Comparison of ENCODE assay signal across 13 cellular contexts in the genomic region with DNA sequence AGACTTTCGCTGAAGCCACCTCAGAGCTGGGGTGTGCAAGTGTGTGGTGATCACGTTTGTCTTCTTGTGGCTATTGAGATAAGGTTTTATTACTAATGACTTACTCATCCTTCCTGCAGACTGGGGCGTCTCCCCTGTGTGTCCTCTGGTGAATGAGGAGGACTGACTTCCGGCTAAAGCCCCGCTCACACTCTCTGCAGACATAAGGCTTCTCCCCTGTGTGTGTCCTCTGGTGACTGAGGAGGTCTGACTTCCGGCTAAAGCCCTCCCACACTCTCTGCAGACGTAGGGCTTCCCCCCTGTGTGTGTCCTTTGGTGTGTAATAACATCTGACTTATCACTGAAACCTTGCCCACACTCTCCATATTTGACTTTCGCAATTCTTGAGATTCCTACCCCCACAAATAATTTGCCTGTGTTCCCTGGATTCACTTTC. TPM values are rescaled to one million over a fixed set of nuclear protein-coding genes. Genes with fewer than 3 reads are reported as not detected.
A peak's percentile ranks its signal among the peaks of the same experiment; 100 is the strongest.
DNase-seq lines count a peak whose midpoint lies in the region; ATAC-seq and TF ChIP-seq lines count a peak whose summit lies in the region.
"Had no signal": no experiment of that assay in that cellular context is flagged by ENCODE, and none has a peak within 500 bp of the region (broad histone marks: within the 10 kb centered on the region; RNA-seq: fewer than 3 reads in every experiment).

No MANE protein-coding gene starts in this region.

- intact Hi-C loops in Right ventricle myocardium inferior (cut with DNase I) = no loop called here

- DNase-seq in AG10803 (ENCODE audit: low read depth) = peak; percentile 48
- peak; percentile 48 for DNase-seq in GM12865 (ENCODE audit: low read depth)
- DNase-seq in RWPE2 (ENCODE audit: low spot score) = no peak
- DNase-seq in hepatic stellate cell (ENCODE audit: low spot score) = peak; percentile 51
- no peak for DNase-seq in HK-2 (ENCODE audit: unreplicated experiment)
- no peak for DNase-seq in Right ventricle myocardium inferior (ENCODE audit: missing footprints)
- DNase-seq: activated CD8-positive, alpha-beta memory T cell treated with anti-CD3 and anti-CD28 coated beads, Interleukin-2, amount 50 U/mL, for 48 hours; dermis blood vessel endothelial cell; SHP77 treated with DMSO at 0.1 percent for 48 hours had no signal

- peaks cover 10% of the 10 kb centered on the region for H3K4me1 ChIP-seq in RWPE2 (ENCODE audit: insufficient read depth, poor library complexity, severe bottlenecking)

- peaks cover 9% of the 10 kb centered on the region for H3K9me3 ChIP-seq in RWPE2 (ENCODE audit: severe bottlenecking)

- no peaks in the 10 kb centered on the region for H3K27me3 ChIP-seq in RWPE2 (ENCODE audit: insufficient read depth, poor library complexity, severe bottlenecking)

- no peak overlapping the region for H3K27ac ChIP-seq in RWPE2 (ENCODE audit: poor library complexity, severe bottlenecking)

- ATAC-seq in RWPE2 (ENCODE audit: low read depth) (peak; percentile 78), GM19324 (IDR thresholded peaks at IDR 0.05; ENCODE audit: low FRiP score, unreplicated experiment) (no peak), Right ventricle myocardium inferior (no peak), GM18498 (IDR thresholded peaks at IDR 0.05; ENCODE audit: unreplicated experiment) (no peak)

- H3K4me3 ChIP-seq in AG10803 (ENCODE audit: low read length) = no peak overlapping the region
- no peak overlapping the region for H3K4me3 ChIP-seq in GM12865 (ENCODE audit: low read depth, low read length)
- no peak overlapping the region for H3K4me3 ChIP-seq in RWPE2 (ENCODE audit: severe bottlenecking)

- TF ChIP-seq CTCF in AG10803 (conservative IDR thresholded peaks at IDR 0.05; ENCODE audit: low read length) = no peak
- TF ChIP-seq CTCF in GM12865 (IDR thresholded peaks at IDR 0.05; ENCODE audit: insufficient read depth, low read depth, low read length, missing control alignments) = no peak
- no peak for TF ChIP-seq CTCF in RWPE2 (IDR thresholded peaks at IDR 0.05; ENCODE audit: poor library complexity, severe bottlenecking)

- H3K36me3 ChIP-seq in RWPE2 (ENCODE audit: low read depth) = no peaks in the 10 kb centered on the region

RNA-seq across cellular contexts. Expression of a gene that starts 19.4 kb away (rescaled TPM):
- not detected for total RNA-seq in Right ventricle myocardium inferior
- total RNA-seq: dermis blood vessel endothelial cell; G401; natural killer cell treated with Interleukin-12 subunit alpha and Interleukin-12 subunit beta and Interleukin-15 and Interleukin-18, amount 100 ng/mL, for 72 hours had no signal

RNA-seq across cellular contexts. Expression of a gene that starts 38.5 kb away (rescaled TPM):
- total RNA-seq in Right ventricle myocardium inferior = 6.7 TPM
- total RNA-seq: natural killer cell treated with Interleukin-12 subunit alpha and Interleukin-12 subunit beta and Interleukin-15 and Interleukin-18, amount 100 ng/mL, for 72 hours had no signal

Comparison
In these comparisons a context has a peak if more than half of its experiments do, and no peak if none do; other contexts are left out.
1. DNase-seq: peak in AG10803 (single experiment), GM12865 (single experiment) and hepatic stellate cell (single experiment); none in RWPE2 (single experiment), HK-2 (single experiment) and Right ventricle myocardium inferior (single experiment).